Comparison of ENCODE assay signal across 30 cellular contexts in the genomic region with DNA sequence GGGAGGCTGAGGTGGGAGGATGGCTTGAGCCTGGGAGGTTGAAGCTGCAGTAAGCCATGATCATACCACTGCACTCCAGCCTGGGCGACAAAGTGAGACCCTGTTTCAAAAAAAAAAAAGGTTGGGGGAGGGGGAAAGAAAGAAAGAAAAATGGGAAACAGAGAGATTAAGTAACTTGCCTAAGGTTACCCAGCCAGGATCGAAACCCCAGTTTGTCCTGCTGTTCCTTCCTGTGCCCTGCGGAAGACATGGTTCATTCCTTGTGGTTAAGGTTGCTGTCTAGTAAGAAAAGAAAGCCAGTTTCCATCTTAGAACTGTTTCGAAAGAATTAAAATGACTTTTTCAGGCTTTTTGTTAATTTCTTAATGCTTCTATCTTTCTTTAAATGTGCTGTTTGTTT. TPM values are rescaled to one million over a fixed set of nuclear protein-coding genes. Genes with fewer than 3 reads are reported as not detected.
A peak's percentile ranks its signal among the peaks of the same experiment; 100 is the strongest.
DNase-seq lines count a peak whose midpoint lies in the region; ATAC-seq and TF ChIP-seq lines count a peak whose summit lies in the region.
"Had no signal": no experiment of that assay in that cellular context is flagged by ENCODE, and none has a peak within 500 bp of the region (broad histone marks: within the 10 kb centered on the region; RNA-seq: fewer than 3 reads in every experiment).

No MANE protein-coding gene starts in this region.

- H3K9ac ChIP-seq in GM23248: no peak overlapping the region

- no peaks in the 10 kb centered on the region for H3K9me3 Mint-ChIP-seq in T-helper 1 cell treated with Interleukin-12 subunit alpha and Interleukin-12 subunit beta and Interleukin-4 antibody, amounts not matched to agents 30 μg/mL and 1 μg/mL, for 36 hours
- H3K9me3 Mint-ChIP-seq in activated T-helper 17 cell treated with anti-CD3 and anti-CD28 coated beads, Interleukin-2, amount 50 U/mL, for 72 hours: no peaks in the 10 kb centered on the region
- H3K9me3 Mint-ChIP-seq in nephron: no peaks in the 10 kb centered on the region
- H3K9me3 Mint-ChIP-seq: activated naive CD4-positive, alpha-beta T cell treated with anti-CD3 and anti-CD28 coated beads, Interleukin-2, amount 10 ng/mL, durations not matched to agents 7 days and 5 days; CD8-positive, alpha-beta memory T cell; natural killer cell had no signal

- 0 out of 2 replicates have a peak, but pooled peaks cover under 1% of the 10 kb centered on the region for H3K79me2 ChIP-seq in GM23248 (ENCODE audit: insufficient read depth)

- DNase-seq in T-helper 1 cell (no peak), GM23248 (no peak), activated gamma-delta T cell treated with Interleukin-2 at 50 U/mL for 16 hours (no peak), NCI-H82 (lab: John Stamatoyannopoulos, UW) (no peak)
- DNase-seq: activated naive CD4-positive, alpha-beta T cell treated with anti-CD3 and anti-CD28 coated beads, Interleukin-2, amount 10 ng/mL, durations not matched to agents 7 days and 5 days; activated T-cell treated with anti-CD3 and anti-CD28 coated beads, Interleukin-2, amount 50 U/mL, for 48 hours; aorta; CD8-positive, alpha-beta memory T cell; cerebellar nuclear complex; effector CD8-positive, alpha-beta T cell; erythroblast; head of caudate nucleus; midbrain; natural killer cell; NCI-H1105; NCI-H2029; NCI-H345; NCI-H774; right cardiac atrium; stimulated activated CD4-positive, alpha-beta T cell treated with anti-CD3 and anti-CD28 coated beads, Interleukin-12 subunit alpha, Interleukin-12 subunit beta, amount 100 ng/mL, for 4 hours; stimulated activated naive CD8-positive, alpha-beta T cell treated with anti-CD3 and anti-CD28 coated beads, Interleukin-15, Interleukin-2, amounts not matched to agents 100 U/mL and 50 U/mL, for 24 hours had no signal

- H3K4me3 ChIP-seq in GM23248: no peak overlapping the region
- H3K4me3 ChIP-seq: ovary, tibial nerve had no signal

- H3K27ac Mint-ChIP-seq in T-helper 1 cell treated with Interleukin-12 subunit alpha and Interleukin-12 subunit beta and Interleukin-4 antibody, amounts not matched to agents 30 μg/mL and 1 μg/mL, for 36 hours: peak overlapping the region; percentile 38
- no peak overlapping the region for H3K27ac Mint-ChIP-seq in activated T-helper 17 cell treated with anti-CD3 and anti-CD28 coated beads, Interleukin-2, amount 50 U/mL, for 72 hours
- H3K27ac Mint-ChIP-seq in nephron: peak overlapping the region; percentile 33 to 83 (median 78)
- H3K27ac Mint-ChIP-seq: natural killer cell had no signal

- H3K4me3 Mint-ChIP-seq in T-helper 1 cell treated with Interleukin-12 subunit alpha and Interleukin-12 subunit beta and Interleukin-4 antibody, amounts not matched to agents 30 μg/mL and 1 μg/mL, for 36 hours: no peak overlapping the region
- peak overlapping the region; percentile 12 for H3K4me3 Mint-ChIP-seq in activated T-helper 17 cell treated with anti-CD3 and anti-CD28 coated beads, Interleukin-2, amount 50 U/mL, for 72 hours
- H3K4me3 Mint-ChIP-seq in nephron: no peak overlapping the region
- H3K4me3 Mint-ChIP-seq: activated naive CD4-positive, alpha-beta T cell treated with anti-CD3 and anti-CD28 coated beads, Interleukin-2, amount 10 ng/mL, durations not matched to agents 7 days and 5 days; CD8-positive, alpha-beta memory T cell; natural killer cell had no signal

- no peaks in the 10 kb centered on the region for H3K9me3 ChIP-seq in GM23248 (ENCODE audit: low read depth)
- H3K9me3 ChIP-seq: ovary, tibial nerve had no signal

- peaks cover 47% of the 10 kb centered on the region for H3K4me1 Mint-ChIP-seq in T-helper 1 cell treated with Interleukin-12 subunit alpha and Interleukin-12 subunit beta and Interleukin-4 antibody, amounts not matched to agents 30 μg/mL and 1 μg/mL, for 36 hours (ENCODE audit: low read depth)
- H3K4me1 Mint-ChIP-seq in activated T-helper 17 cell treated with anti-CD3 and anti-CD28 coated beads, Interleukin-2, amount 50 U/mL, for 72 hours: peaks cover 42% of the 10 kb centered on the region
- peaks cover 13% of the 10 kb centered on the region for H3K4me1 Mint-ChIP-seq in nephron

- H3K27me3 ChIP-seq in GM23248 (replicated peaks; ENCODE audit: insufficient read depth): no peaks in the 10 kb centered on the region
- H3K27me3 ChIP-seq: ovary, tibial nerve had no signal

- H3K36me3 ChIP-seq in GM23248 (ENCODE audit: low read depth): peaks cover 24% of the 10 kb centered on the region; the same call in 1 of the 2 replicates
- H3K36me3 ChIP-seq: ovary had no signal

- no peaks in the 10 kb centered on the region for H4K20me1 ChIP-seq in GM23248 (ENCODE audit: insufficient read depth)

- WGBS in GM23248 (ENCODE audit: low coverage in 1 of 2, low lambda C conversion rate in 2 of 2, missing lambda C conversion rate in 2 of 2), 2 experiments: 97 to 98% methylated on average over 4 of the region's 4 CpGs

- peaks cover 68% of the 10 kb centered on the region for H3F3A ChIP-seq in GM23248 (ENCODE audit: insufficient read depth)

- peaks cover 39% of the 10 kb centered on the region for H3K36me3 Mint-ChIP-seq in T-helper 1 cell treated with Interleukin-12 subunit alpha and Interleukin-12 subunit beta and Interleukin-4 antibody, amounts not matched to agents 30 μg/mL and 1 μg/mL, for 36 hours (ENCODE audit: low read depth)
- peaks cover 76% of the 10 kb centered on the region for H3K36me3 Mint-ChIP-seq in activated T-helper 17 cell treated with anti-CD3 and anti-CD28 coated beads, Interleukin-2, amount 50 U/mL, for 72 hours (ENCODE audit: low read depth)
- H3K36me3 Mint-ChIP-seq in nephron (ENCODE audit: low read depth): peaks cover 35% of the 10 kb centered on the region

- no peak for ATAC-seq in activated T-helper 17 cell treated with anti-CD3 and anti-CD28 coated beads, Interleukin-2, amount 50 U/mL, for 72 hours (replicated peaks)
- ATAC-seq in GM19351 (IDR thresholded peaks at IDR 0.05; ENCODE audit: unreplicated experiment): no peak
- ATAC-seq: activated CD4-positive, CD25-positive, alpha-beta regulatory T cell treated with anti-CD3 and anti-CD28 coated beads, Interleukin-2, amount 50 U/mL, for 24 hours; natural killer cell; right cardiac atrium; Right ventricle myocardium inferior; stimulated activated naive CD8-positive, alpha-beta T cell treated with anti-CD3 and anti-CD28 coated beads, Interleukin-15, Interleukin-2, amounts not matched to agents 100 U/mL and 50 U/mL, for 24 hours had no signal

- peaks cover 72% of the 10 kb centered on the region for H3K4me1 ChIP-seq in GM23248 (ENCODE audit: insufficient read depth)

- peak overlapping the region; percentile 3 for H3K4me2 ChIP-seq in GM23248 (ENCODE audit: unreplicated experiment)

- H2AFZ ChIP-seq in GM23248: no peak overlapping the region

- no peaks in the 10 kb centered on the region for H3K27me3 Mint-ChIP-seq in T-helper 1 cell treated with Interleukin-12 subunit alpha and Interleukin-12 subunit beta and Interleukin-4 antibody, amounts not matched to agents 30 μg/mL and 1 μg/mL, for 36 hours (ENCODE audit: low read depth)
- H3K27me3 Mint-ChIP-seq in activated T-helper 17 cell treated with anti-CD3 and anti-CD28 coated beads, Interleukin-2, amount 50 U/mL, for 72 hours: no peaks in the 10 kb centered on the region
- no peaks in the 10 kb centered on the region for H3K27me3 Mint-ChIP-seq in nephron (ENCODE audit: low read depth)
- H3K27me3 Mint-ChIP-seq: activated naive CD4-positive, alpha-beta T cell treated with anti-CD3 and anti-CD28 coated beads, Interleukin-2, amount 10 ng/mL, durations not matched to agents 7 days and 5 days; CD8-positive, alpha-beta memory T cell had no signal

- in situ Hi-C loops in GM23248 (cut with MboI): no loop called here

- no peak for TF ChIP-seq CTCF in nephron (IDR thresholded peaks at IDR 0.05; ENCODE audit: unreplicated experiment in 3 of 3)

- no peak overlapping the region for H3K27ac ChIP-seq in GM23248

- no peaks in the 10 kb centered on the region for H3K9me2 ChIP-seq in GM23248 (ENCODE audit: insufficient read depth)

RNA-seq across cellular contexts. Expression of gene C6orf89, which starts 29.8 kb away (rescaled TPM):
- total RNA-seq in GM23248 (2014; rRNA removed; shearing (Covaris generic)): 84.0 and 85.5 TPM in 2 replicates
- 73.8 and 73.9 TPM in 2 replicates for polyA plus RNA-seq in GM23248 (2016; fragmentation: Nextera tagmentation; extraction: Ambion mirVana)
- 10 to 100 TPM; 39.3 to 47.0 TPM for total RNA-seq in activated T-helper 17 cell treated with anti-CD3 and anti-CD28 coated beads, Interleukin-2, amount 50 U/mL, for 72 hours

RNA-seq across cellular contexts. Expression of gene PI16, which starts 38.9 kb away (rescaled TPM):
- total RNA-seq in GM23248 (2014; rRNA removed; shearing (Covaris generic)): 181 and 227 TPM in 2 replicates
- polyA plus RNA-seq in GM23248 (2016; fragmentation: Nextera tagmentation; extraction: Ambion mirVana): 390 and 398 TPM in 2 replicates
- total RNA-seq in activated T-helper 17 cell treated with anti-CD3 and anti-CD28 coated beads, Interleukin-2, amount 50 U/mL, for 72 hours: 1 to 10 TPM; 1.8 to 2.1 TPM
- total RNA-seq: G401 had no signal

RNA-seq across cellular contexts. Expression of gene PPIL1, which starts 41.0 kb away (rescaled TPM):
- 20.4 and 36.3 TPM in 2 replicates for total RNA-seq in GM23248 (2014; rRNA removed; shearing (Covaris generic))
- polyA plus RNA-seq in GM23248 (2016; fragmentation: Nextera tagmentation; extraction: Ambion mirVana): 27.1 and 30.5 TPM in 2 replicates
- 10 to 100 TPM; 23.6 to 60.3 TPM for total RNA-seq in activated T-helper 17 cell treated with anti-CD3 and anti-CD28 coated beads, Interleukin-2, amount 50 U/mL, for 72 hours

Comparison
In these comparisons a context has a peak if more than half of its experiments do, and no peak if none do; other contexts are left out.
1. RNA of gene PI16, which starts 38.9 kb away (total RNA-seq): 181 to 227 TPM in GM23248; 1.8 to 2.1 TPM in activated T-helper 17 cell treated with anti-CD3 and anti-CD28 coated beads, Interleukin-2, amount 50 U/mL, for 72 hours; every median in the first group is over 10 times any median in the second.